Comparison of ENCODE assay signal across 9 cellular contexts in the genomic region with DNA sequence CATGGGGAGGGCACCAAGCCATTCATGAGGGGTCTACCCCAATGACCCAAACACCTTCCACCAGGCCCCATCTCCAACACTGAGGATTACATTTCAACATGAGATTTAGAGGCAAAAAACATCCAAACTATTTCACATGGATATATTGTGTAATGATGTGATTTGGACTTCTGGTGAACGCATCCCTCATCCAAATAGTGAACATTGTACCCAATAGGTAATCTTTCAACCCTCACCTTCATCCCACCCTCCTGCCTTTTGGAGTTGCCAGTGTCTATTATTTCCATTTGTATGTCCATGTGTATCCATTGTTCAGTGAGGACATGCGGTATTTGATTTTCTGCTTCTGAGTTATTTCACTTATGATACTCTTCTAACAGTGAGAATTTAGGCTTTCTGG. TPM values are rescaled to one million over a fixed set of nuclear protein-coding genes. Genes with fewer than 3 reads are reported as not detected.
"Had no signal": no experiment of that assay in that cellular context is flagged by ENCODE, and none has a peak within 500 bp of the region (broad histone marks: within the 10 kb centered on the region; RNA-seq: fewer than 3 reads in every experiment).

No MANE protein-coding gene starts in this region.

- H3K4me3 ChIP-seq: K562 had no signal

- H3K27ac ChIP-seq: HL-60, KMS-11 had no signal

- DNase-seq: IMR-90, KBM-7, KG1 had no signal

- H3K9ac ChIP-seq: KMS-11 had no signal

- FAIRE-seq: HTR-8/SVneo, K562 had no signal

- ATAC-seq: K562 had no signal

- H3K4me2 ChIP-seq: KMS-11 had no signal

RNA-seq across cellular contexts. Expression of gene GAS2L3, which starts 16.1 kb away (rescaled TPM):
- total RNA-seq: HT1080 had no signal
- polyA plus RNA-seq: IgD-negative memory B cell had no signal
